Comparison of ENCODE assay signal across 22 cellular contexts in genomic region chr9:132755096-132755495, GRCh38.
A peak's percentile ranks its signal among the peaks of the same experiment; 100 is the strongest.
DNase-seq lines count a peak whose midpoint lies in the region; ATAC-seq and TF ChIP-seq lines count a peak whose summit lies in the region.
"Had no signal": no experiment of that assay in that cellular context is flagged by ENCODE, and none has a peak within 500 bp of the region (broad histone marks: within the 10 kb centered on the region; RNA-seq: fewer than 3 reads in every experiment).

No MANE protein-coding gene starts in this region.

- H3K9me3 ChIP-seq in neural progenitor cell (ENCODE audit: low read depth), result no peaks in the 10 kb centered on the region
- H3K9me3 ChIP-seq: SJSA1 had no signal

- H3K27me3 Mint-ChIP-seq in activated CD8-positive, alpha-beta memory T cell treated with anti-CD3 and anti-CD28 coated beads, Interleukin-2, amount 10 ng/mL, durations not matched to agents 7 days and 5 days, result peaks cover 9% of the 10 kb centered on the region
- H3K27me3 Mint-ChIP-seq in neural progenitor cell (ENCODE audit: insufficient read depth, low read depth), result peaks cover 17% of the 10 kb centered on the region
- peaks cover 22% of the 10 kb centered on the region for H3K27me3 Mint-ChIP-seq in MCF 10A (ENCODE audit: insufficient read depth, unreplicated experiment)

- H2AFZ ChIP-seq in neural progenitor cell (replicated peaks), result no peak overlapping the region

- no peak overlapping the region for H3K4me3 ChIP-seq in neural progenitor cell
- H3K4me3 ChIP-seq: GM12878, SJSA1 had no signal

- no peaks in the 10 kb centered on the region for H3K79me2 ChIP-seq in neural progenitor cell (ENCODE audit: low read depth)

- no peaks in the 10 kb centered on the region for H3K4me1 Mint-ChIP-seq in activated CD8-positive, alpha-beta memory T cell treated with anti-CD3 and anti-CD28 coated beads, Interleukin-2, amount 10 ng/mL, durations not matched to agents 7 days and 5 days
- H3K4me1 Mint-ChIP-seq in neural progenitor cell (peaks cover 61% of the 10 kb centered on the region), MCF 10A (ENCODE audit: insufficient read depth, unreplicated experiment) (no peaks in the 10 kb centered on the region)
- H3K4me1 Mint-ChIP-seq: B cell; CD4-positive, CD25-positive, alpha-beta regulatory T cell; IgD-negative memory B cell had no signal

- H3K27ac ChIP-seq in neural progenitor cell, result no peak overlapping the region
- H3K27ac ChIP-seq: SJSA1 had no signal

- no peak overlapping the region for H3K4me3 Mint-ChIP-seq in activated CD8-positive, alpha-beta memory T cell treated with anti-CD3 and anti-CD28 coated beads, Interleukin-2, amount 10 ng/mL, durations not matched to agents 7 days and 5 days
- peak overlapping the region; percentile 30 for H3K4me3 Mint-ChIP-seq in neural progenitor cell
- H3K4me3 Mint-ChIP-seq in MCF 10A (ENCODE audit: unreplicated experiment), result no peak overlapping the region
- H3K4me3 Mint-ChIP-seq: B cell; CD4-positive, CD25-positive, alpha-beta regulatory T cell; IgD-negative memory B cell had no signal

- DNase-seq in activated CD8-positive, alpha-beta memory T cell treated with anti-CD3 and anti-CD28 coated beads, Interleukin-2, amount 50 U/mL, for 48 hours, result peak; percentile 17
- DNase-seq in activated CD8-positive, alpha-beta memory T cell treated with anti-CD3 and anti-CD28 coated beads, Interleukin-2, amount 10 ng/mL, durations not matched to agents 7 days and 5 days, result no peak
- DNase-seq in cerebellum (ENCODE audit: low spot score) (peak; percentile 78), neural progenitor cell (ENCODE audit: low spot score) (no peak), MCF 10A (ENCODE audit: unreplicated experiment) (no peak), HT-29 (ENCODE audit: low spot score) (no peak)
- DNase-seq in activated effector memory CD4-positive, alpha-beta T cell treated with anti-CD3 and anti-CD28 coated beads, Interleukin-2, amount 50 U/mL, for 16 hours, result no peak
- DNase-seq: CD4-positive, CD25-positive, alpha-beta regulatory T cell; COR-L47; DMS 273 treated with DMSO at 0.1 percent for 48 hours; DMS79 treated with DMSO at 0.1 percent for 48 hours; MV-4-11; NCI-H1105 treated with DMSO at 0.1 percent for 48 hours; NCI-H1694; NCI-H2081 treated with DMSO at 0.1 percent for 48 hours; NCI-H2171 treated with DMSO at 0.1 percent for 48 hours; NCI-H526; OCI-M1 had no signal

- no peaks in the 10 kb centered on the region for H3K36me3 Mint-ChIP-seq in activated CD8-positive, alpha-beta memory T cell treated with anti-CD3 and anti-CD28 coated beads, Interleukin-2, amount 10 ng/mL, durations not matched to agents 7 days and 5 days
- H3K36me3 Mint-ChIP-seq in neural progenitor cell (no peaks in the 10 kb centered on the region), MCF 10A (ENCODE audit: insufficient read depth, unreplicated experiment) (no peaks in the 10 kb centered on the region)
- H3K36me3 Mint-ChIP-seq: CD4-positive, CD25-positive, alpha-beta regulatory T cell; IgD-negative memory B cell had no signal

- H3K9ac ChIP-seq in neural progenitor cell, result no peak overlapping the region

- no peaks in the 10 kb centered on the region for H4K20me1 ChIP-seq in neural progenitor cell (ENCODE audit: low read depth)

- no peaks in the 10 kb centered on the region for H3K9me3 Mint-ChIP-seq in activated CD8-positive, alpha-beta memory T cell treated with anti-CD3 and anti-CD28 coated beads, Interleukin-2, amount 10 ng/mL, durations not matched to agents 7 days and 5 days (ENCODE audit: low read depth)
- H3K9me3 Mint-ChIP-seq in neural progenitor cell (no peaks in the 10 kb centered on the region), MCF 10A (ENCODE audit: unreplicated experiment) (no peaks in the 10 kb centered on the region)
- H3K9me3 Mint-ChIP-seq: IgD-negative memory B cell had no signal

- peaks cover 8% of the 10 kb centered on the region for H3F3A ChIP-seq in neural progenitor cell (ENCODE audit: low read depth)

- POLR2A ChIA-PET in MCF 10A (lab: Yijun Ruan, JAX), result no interaction called here

- H3K27ac Mint-ChIP-seq in activated CD8-positive, alpha-beta memory T cell treated with anti-CD3 and anti-CD28 coated beads, Interleukin-2, amount 10 ng/mL, durations not matched to agents 7 days and 5 days, result no peak overlapping the region
- H3K27ac Mint-ChIP-seq in neural progenitor cell (peak overlapping the region; percentile 69), MCF 10A (ENCODE audit: low read depth, unreplicated experiment) (no peak overlapping the region)
- H3K27ac Mint-ChIP-seq: B cell; CD4-positive, CD25-positive, alpha-beta regulatory T cell; IgD-negative memory B cell had no signal

- TF ChIP-seq CTCF in neural progenitor cell (IDR thresholded peaks at IDR 0.05), result no peak
- TF ChIP-seq CTCF in MCF 10A (IDR thresholded peaks at IDR 0.05; ENCODE audit: unreplicated experiment), result no peak

- peaks cover 16% of the 10 kb centered on the region for H3K4me1 ChIP-seq in neural progenitor cell
- H3K4me1 ChIP-seq: SJSA1 had no signal

- H3K36me3 ChIP-seq in neural progenitor cell, result no peaks in the 10 kb centered on the region
- H3K36me3 ChIP-seq: SJSA1 had no signal

- intact Hi-C loops in MCF 10A (cut with micrococcal nuclease), result no loop called here

- CTCF ChIA-PET in activated CD8-positive, alpha-beta memory T cell treated with anti-CD3 and anti-CD28 coated beads, Interleukin-2, amount 10 ng/mL, durations not matched to agents 7 days and 5 days (lab: Charles Lee), result no interaction called here
- CTCF ChIA-PET in MCF 10A (lab: Yijun Ruan, JAX), result no interaction called here

- no peak overlapping the region for H3K4me2 ChIP-seq in neural progenitor cell

- H3K27me3 ChIP-seq in neural progenitor cell, result no peaks in the 10 kb centered on the region
- H3K27me3 ChIP-seq: SJSA1 had no signal

- ATAC-seq in activated CD8-positive, alpha-beta memory T cell treated with anti-CD3 and anti-CD28 coated beads, Interleukin-2, amount 10 ng/mL, durations not matched to agents 7 days and 5 days, result no peak
- ATAC-seq: GM12878 had no signal

- BruUV-seq in MCF 10A (replicated peaks; lab: Mats Ljungman, UMichigan), result no TSS peak

Comparison
In these comparisons a context has a peak if more than half of its experiments do, and no peak if none do; other contexts are left out.
1. DNase-seq: peak in activated CD8-positive, alpha-beta memory T cell treated with anti-CD3 and anti-CD28 coated beads, Interleukin-2, amount 50 U/mL, for 48 hours (single experiment) and cerebellum (single experiment); none in activated CD8-positive, alpha-beta memory T cell treated with anti-CD3 and anti-CD28 coated beads, Interleukin-2, amount 10 ng/mL, durations not matched to agents 7 days and 5 days (single experiment), neural progenitor cell (single experiment), MCF 10A (single experiment), activated effector memory CD4-positive, alpha-beta T cell treated with anti-CD3 and anti-CD28 coated beads, Interleukin-2, amount 50 U/mL, for 16 hours (single experiment) and HT-29 (single experiment).